Comparison of ENCODE assay signal across 8 cellular contexts in genomic region chr9:34127035-34127948, GRCh38. TPM values are rescaled to one million over a fixed set of nuclear protein-coding genes. Genes with fewer than 3 reads are reported as not detected.
DNase-seq lines count a peak whose midpoint lies in the region; ATAC-seq and TF ChIP-seq lines count a peak whose summit lies in the region.

No MANE protein-coding gene starts in this region.

- BruUV-seq in Panc1 (replicated peaks; lab: Mats Ljungman, UMichigan): TSS peak; percentile 97

- no peak overlapping the region for H3K9ac ChIP-seq in parathyroid adenoma

- DNase-seq in ELF-1 (ENCODE audit: low read depth, low spot score) (peak; percentile 51), Panc1 (ENCODE audit: low read depth, low spot score) (no peak), DMS53 (lab: John Stamatoyannopoulos, UW) (no peak), AG08395 (ENCODE audit: low spot score) (no peak)

- peaks cover 24% of the 10 kb centered on the region for H3K79me2 ChIP-seq in parathyroid adenoma

- H2AFZ ChIP-seq in parathyroid adenoma: peak overlapping the region; percentile 90

- CTCF ChIA-PET in Panc1 (lab: Charles Lee): interaction anchor here (0.6 kb wide), 1 partner anchor 13 kb away, joined by 5 read pairs; no protein-coding TSS in a partner anchor

- H3K4me3 ChIP-seq in Panc1 (ENCODE audit: low read depth in 2 of 2, low read length in 2 of 2): peak overlapping the region; percentile 86 to 90
- peak overlapping the region; percentile 86 to 99 for H3K4me3 ChIP-seq in esophagus (ENCODE audit: low read depth in 1 of 2, low read length in 2 of 2)
- H3K4me3 ChIP-seq in parathyroid adenoma (ENCODE audit: low read depth, low read length): peak overlapping the region; percentile 96

- H3K27me3 ChIP-seq in Panc1 (ENCODE audit: control insufficient read depth, insufficient read depth, low read length): no peaks in the 10 kb centered on the region
- no peaks in the 10 kb centered on the region for H3K27me3 ChIP-seq in esophagus (ENCODE audit: control insufficient read depth in 1 of 2, insufficient read depth in 2 of 2, low read length in 2 of 2)
- H3K27me3 ChIP-seq in parathyroid adenoma (ENCODE audit: control insufficient read depth, insufficient read depth, low read length): no peaks in the 10 kb centered on the region

- no peak for TF ChIP-seq CTCF in Panc1 (IDR thresholded peaks at IDR 0.05)
- TF ChIP-seq CTCF in parathyroid adenoma (IDR thresholded peaks at IDR 0.05): no peak

- POLR2A ChIA-PET in Panc1 (lab: Charles Lee): interaction anchor here (0.5 to 0.7 kb wide), 5 partner anchors 15 to 108 kb away, joined by 3 to 5 read pairs (median 3); partner anchors contain the start of gene UBAP1

- H3K9me3 ChIP-seq in Panc1 (ENCODE audit: control insufficient read depth, insufficient read depth, low read depth, low read length): no peaks in the 10 kb centered on the region
- no peaks in the 10 kb centered on the region for H3K9me3 ChIP-seq in esophagus (ENCODE audit: control insufficient read depth in 2 of 2, insufficient read depth in 1 of 2, low read depth in 1 of 2, low read length in 1 of 2)
- no peaks in the 10 kb centered on the region for H3K9me3 ChIP-seq in parathyroid adenoma (ENCODE audit: control insufficient read depth, low read length)

- WGBS in esophagus, 2 donors: 70 to 71% methylated on average over 17 of the region's 17 CpGs

- in situ Hi-C loops in Panc1 (cut with HindIII; ENCODE audit: low pct_unique_long_range_greater_than_20kb, low sequenced_read_pairs): no loop called here

- ATAC-seq in Panc1: peak; percentile 21
- ATAC-seq in GM19455 (IDR thresholded peaks at IDR 0.05; ENCODE audit: unreplicated experiment): no peak
- no peak for ATAC-seq in HG02870 (IDR thresholded peaks at IDR 0.05; ENCODE audit: unreplicated experiment)

- intact Hi-C loops in Panc1 (cut with micrococcal nuclease; ENCODE audit: unreplicated experiment): no loop called here

- H3K36me3 ChIP-seq in Panc1 (ENCODE audit: control insufficient read depth, insufficient read depth, low read length) (peaks cover 7% of the 10 kb centered on the region), esophagus (ENCODE audit: control insufficient read depth in 2 of 2, insufficient read depth in 2 of 2, low read length in 1 of 2) (no peaks in the 10 kb centered on the region), parathyroid adenoma (ENCODE audit: control insufficient read depth, insufficient read depth, low read length) (no peaks in the 10 kb centered on the region)

- H3K4me1 ChIP-seq in Panc1 (ENCODE audit: control insufficient read depth, insufficient read depth, low read length) (peaks cover 17% of the 10 kb centered on the region), esophagus (ENCODE audit: control insufficient read depth in 2 of 2, insufficient read depth in 2 of 2, low read length in 1 of 2) (peaks cover 0 to 6% of the 10 kb centered on the region in 2 donors), parathyroid adenoma (peaks cover 4% of the 10 kb centered on the region)

- H3K27ac ChIP-seq in Panc1 (ENCODE audit: low read length): peak overlapping the region; percentile 92
- peak overlapping the region; percentile 82 to 89 for H3K27ac ChIP-seq in esophagus (ENCODE audit: low read depth in 2 of 2, low read length in 1 of 2)
- peak overlapping the region; percentile 82 for H3K27ac ChIP-seq in parathyroid adenoma

- peak overlapping the region; percentile 95 for H3K4me2 ChIP-seq in parathyroid adenoma (ENCODE audit: low read length)

RNA-seq across cellular contexts. Expression of gene DCAF12, which starts 0.8 kb away (rescaled TPM):
- total RNA-seq in Panc1 (2021; ENCODE audit: unreplicated experiment): 38.3 TPM
- polyA plus RNA-seq in Panc1 (2012; ENCODE audit: insufficient read length): 25.2 TPM
- polyA plus RNA-seq in esophagus: 10 to 100 TPM; 19.6 to 22.8 TPM

RNA-seq across cellular contexts. Expression of gene UBAP1, which starts 51.6 kb away (rescaled TPM):
- total RNA-seq in Panc1 (2021; ENCODE audit: unreplicated experiment): 55.3 TPM
- 44.9 TPM for polyA plus RNA-seq in Panc1 (2012; ENCODE audit: insufficient read length)
- 10 to 100 TPM; 58.2 to 59.6 TPM for polyA plus RNA-seq in esophagus
